Comparison of ENCODE assay signal across 10 cellular contexts in genomic region chr20:50226093-50226974, GRCh38. TPM values are rescaled to one million over a fixed set of nuclear protein-coding genes. Genes with fewer than 3 reads are reported as not detected.
A peak's percentile ranks its signal among the peaks of the same experiment; 100 is the strongest.
DNase-seq lines count a peak whose midpoint lies in the region; ATAC-seq and TF ChIP-seq lines count a peak whose summit lies in the region.
"Had no signal": no experiment of that assay in that cellular context is flagged by ENCODE, and none has a peak within 500 bp of the region (broad histone marks: within the 10 kb centered on the region; RNA-seq: fewer than 3 reads in every experiment).

No MANE protein-coding gene starts in this region.

- WGBS in thyroid gland, 2 donors: 78 to 88% methylated on average over 13 of the region's 13 CpGs

- H3K4me1 ChIP-seq in thyroid gland: peaks cover 11 to 23% of the 10 kb centered on the region in 2 donors

- H3K4me3 ChIP-seq in thyroid gland (replicated peaks in 1 of 3): no peak overlapping the region

- TF ChIP-seq CTCF in thyroid gland (IDR thresholded peaks at IDR 0.05) (no peak), type B pancreatic cell (conservative IDR thresholded peaks at IDR 0.05) (no peak)

- intact Hi-C loops in thyroid gland (cut with DNase I): no loop called here

- POLR2A ChIA-PET in activated CD4-positive, alpha-beta memory T cell treated with anti-CD3 and anti-CD28 coated beads, Interleukin-2, amount 10 ng/mL, durations not matched to agents 7 days and 5 days (lab: Charles Lee): no interaction called here

- no peaks in the 10 kb centered on the region for H3K36me3 Mint-ChIP-seq in activated naive CD4-positive, alpha-beta T cell treated with anti-CD3 and anti-CD28 coated beads, Interleukin-2, amount 50 U/mL, for 24 hours
- H3K36me3 Mint-ChIP-seq in activated CD4-positive, alpha-beta memory T cell treated with anti-CD3 and anti-CD28 coated beads, Interleukin-2, amount 10 ng/mL, durations not matched to agents 7 days and 5 days (ENCODE audit: low read depth): no peaks in the 10 kb centered on the region
- H3K36me3 Mint-ChIP-seq in type B pancreatic cell: no peaks in the 10 kb centered on the region

- no peaks in the 10 kb centered on the region for H3K27me3 Mint-ChIP-seq in activated naive CD4-positive, alpha-beta T cell treated with anti-CD3 and anti-CD28 coated beads, Interleukin-2, amount 50 U/mL, for 24 hours
- no peaks in the 10 kb centered on the region for H3K27me3 Mint-ChIP-seq in activated CD4-positive, alpha-beta memory T cell treated with anti-CD3 and anti-CD28 coated beads, Interleukin-2, amount 10 ng/mL, durations not matched to agents 7 days and 5 days
- H3K27me3 Mint-ChIP-seq in type B pancreatic cell: no peaks in the 10 kb centered on the region

- peak overlapping the region; percentile 38 for H3K27ac Mint-ChIP-seq in activated naive CD4-positive, alpha-beta T cell treated with anti-CD3 and anti-CD28 coated beads, Interleukin-2, amount 50 U/mL, for 24 hours
- H3K27ac Mint-ChIP-seq in activated CD4-positive, alpha-beta memory T cell treated with anti-CD3 and anti-CD28 coated beads, Interleukin-2, amount 10 ng/mL, durations not matched to agents 7 days and 5 days: no peak overlapping the region
- H3K27ac Mint-ChIP-seq in type B pancreatic cell: no peak overlapping the region

- CTCF ChIA-PET in activated CD4-positive, alpha-beta memory T cell treated with anti-CD3 and anti-CD28 coated beads, Interleukin-2, amount 10 ng/mL, durations not matched to agents 7 days and 5 days (lab: Charles Lee): no interaction called here

- H3K4me3 Mint-ChIP-seq in activated naive CD4-positive, alpha-beta T cell treated with anti-CD3 and anti-CD28 coated beads, Interleukin-2, amount 50 U/mL, for 24 hours: no peak overlapping the region
- no peak overlapping the region for H3K4me3 Mint-ChIP-seq in activated CD4-positive, alpha-beta memory T cell treated with anti-CD3 and anti-CD28 coated beads, Interleukin-2, amount 10 ng/mL, durations not matched to agents 7 days and 5 days
- H3K4me3 Mint-ChIP-seq in type B pancreatic cell: no peak overlapping the region

- H3K27ac ChIP-seq in thyroid gland: peak overlapping the region in 2 of 3 donors; percentile 76 to 82
- H3K27ac ChIP-seq: RWPE1 had no signal

- H3K36me3 ChIP-seq in thyroid gland: no peaks in the 10 kb centered on the region

- no peaks in the 10 kb centered on the region for H3K9me3 ChIP-seq in thyroid gland

- H3K27me3 ChIP-seq in thyroid gland: no peaks in the 10 kb centered on the region

- TF ChIP-seq POLR2A in thyroid gland (IDR thresholded peaks at IDR 0.05): no peak

- DNase-seq in activated naive CD4-positive, alpha-beta T cell treated with anti-CD3 and anti-CD28 coated beads, Interleukin-2, amount 50 U/mL, for 16 hours: no peak
- DNase-seq in activated CD4-positive, alpha-beta memory T cell treated with anti-CD3 and anti-CD28 coated beads, Interleukin-2, amount 10 ng/mL, durations not matched to agents 7 days and 5 days: peak; percentile 19
- DNase-seq in kidney glomerular epithelial cell (lab: John Stamatoyannopoulos, UW) (peak; percentile 90), thyroid gland (no peak), type B pancreatic cell (ENCODE audit: extremely low spot score, unreplicated experiment) (no peak)

- H3K4me1 Mint-ChIP-seq in activated naive CD4-positive, alpha-beta T cell treated with anti-CD3 and anti-CD28 coated beads, Interleukin-2, amount 50 U/mL, for 24 hours: no peaks in the 10 kb centered on the region
- H3K4me1 Mint-ChIP-seq in activated CD4-positive, alpha-beta memory T cell treated with anti-CD3 and anti-CD28 coated beads, Interleukin-2, amount 10 ng/mL, durations not matched to agents 7 days and 5 days: peaks cover 19% of the 10 kb centered on the region
- peaks cover 10% of the 10 kb centered on the region for H3K4me1 Mint-ChIP-seq in type B pancreatic cell (ENCODE audit: unreplicated experiment)

- H3K9me3 Mint-ChIP-seq in activated naive CD4-positive, alpha-beta T cell treated with anti-CD3 and anti-CD28 coated beads, Interleukin-2, amount 50 U/mL, for 24 hours: no peaks in the 10 kb centered on the region
- H3K9me3 Mint-ChIP-seq in activated CD4-positive, alpha-beta memory T cell treated with anti-CD3 and anti-CD28 coated beads, Interleukin-2, amount 10 ng/mL, durations not matched to agents 7 days and 5 days: no peaks in the 10 kb centered on the region
- no peaks in the 10 kb centered on the region for H3K9me3 Mint-ChIP-seq in type B pancreatic cell

- ATAC-seq in HG02763 (IDR thresholded peaks at IDR 0.05; ENCODE audit: unreplicated experiment) (no peak), GM18909 (IDR thresholded peaks at IDR 0.05; ENCODE audit: poor library complexity, unreplicated experiment) (no peak)
- ATAC-seq: left colon had no signal

RNA-seq across cellular contexts. Expression of gene CEBPB, which starts 35.7 kb away (rescaled TPM):
- total RNA-seq in activated CD4-positive, alpha-beta memory T cell treated with anti-CD3 and anti-CD28 coated beads, Interleukin-2, amount 10 ng/mL, durations not matched to agents 7 days and 5 days: 10 to 100 TPM; 36.5 to 37.5 TPM
- total RNA-seq in thyroid gland (100 to 1,000 TPM in 3 of 4 donors, 10 to 100 TPM in 1; 61.7 to 132 (median 104) TPM), type B pancreatic cell (ENCODE audit: low replicate concordance) (23.0 and 54.1 TPM in 2 replicates)

Comparison
In these comparisons a context has a peak if more than half of its experiments do, and no peak if none do; other contexts are left out.
1. DNase-seq: peak in activated CD4-positive, alpha-beta memory T cell treated with anti-CD3 and anti-CD28 coated beads, Interleukin-2, amount 10 ng/mL, durations not matched to agents 7 days and 5 days (single experiment) and kidney glomerular epithelial cell (single experiment); none in activated naive CD4-positive, alpha-beta T cell treated with anti-CD3 and anti-CD28 coated beads, Interleukin-2, amount 50 U/mL, for 16 hours (single experiment), thyroid gland (0 of 2) and type B pancreatic cell (single experiment).